38 cellular contexts compared by ENCODE assay signal in genomic region chr2:63721082-63721424, GRCh38.
A peak's percentile ranks its signal among the peaks of the same experiment; 100 is the strongest.
DNase-seq lines count a peak whose midpoint lies in the region; ATAC-seq, FAIRE-seq and TF ChIP-seq lines count a peak whose summit lies in the region.
"Had no signal": no experiment of that assay in that cellular context is flagged by ENCODE, and none has a peak within 500 bp of the region (broad histone marks: within the 10 kb centered on the region; RNA-seq: fewer than 3 reads in every experiment).

No MANE protein-coding gene starts in this region.

- H3K4me2 ChIP-seq in endothelial cell of umbilical vein (ENCODE audit: insufficient read depth, low read length) = no peak overlapping the region
- H3K4me2 ChIP-seq: smooth muscle cell had no signal

- no peaks in the 10 kb centered on the region for H3K9me1 ChIP-seq in endothelial cell of umbilical vein (replicated peaks; ENCODE audit: control insufficient read depth, extremely low read depth, insufficient read depth, low read length)

- H2AFZ ChIP-seq in endothelial cell of umbilical vein (ENCODE audit: low read depth, low read length) = no peak overlapping the region
- H2AFZ ChIP-seq: parathyroid adenoma had no signal

- ATAC-seq in activated naive CD4-positive, alpha-beta T cell treated with anti-CD3 and anti-CD28 coated beads, Interleukin-2, amount 50 U/mL, for 72 hours = no peak
- no peak for ATAC-seq in HG02970 (IDR thresholded peaks at IDR 0.05; ENCODE audit: low FRiP score, unreplicated experiment)
- ATAC-seq: left lung; stimulated activated naive CD8-positive, alpha-beta T cell treated with anti-CD3 and anti-CD28 coated beads, Interleukin-15, Interleukin-2, amounts not matched to agents 100 U/mL and 50 U/mL, for 24 hours had no signal

- H4K20me1 ChIP-seq in endothelial cell of umbilical vein (replicated peaks; ENCODE audit: control insufficient read depth, extremely low read depth, insufficient read depth, low read length) = no peaks in the 10 kb centered on the region

- peak; percentile 69 for DNase-seq in DMS53 (lab: John Stamatoyannopoulos, UW)
- DNase-seq in DMS53 treated with DMSO at 0.1 percent for 48 hours (lab: John Stamatoyannopoulos, UW; ENCODE audit: unreplicated experiment) = no peak
- peak; percentile 41 for DNase-seq in NCI-H748 treated with DMSO at 0.1 percent for 48 hours (lab: John Stamatoyannopoulos, UW)
- no peak for DNase-seq in endothelial cell of umbilical vein (ENCODE audit: low read depth, low spot score)
- no peak for DNase-seq in activated naive CD4-positive, alpha-beta T cell treated with anti-CD3 and anti-CD28 coated beads, Interleukin-2, amount 50 U/mL, for 72 hours (ENCODE audit: low spot score in 2 of 2)
- DNase-seq in coronary artery (ENCODE audit: low spot score) = no peak
- DNase-seq: activated CD4-positive, alpha-beta T cell treated with anti-CD3 and anti-CD28 coated beads for 4 hours; activated effector memory CD4-positive, alpha-beta T cell treated with anti-CD3 and anti-CD28 coated beads, Interleukin-2, amount 50 U/mL, for 16 hours; activated naive CD8-positive, alpha-beta T cell treated with anti-CD3 and anti-CD28 coated beads, Interleukin-2, amount 10 ng/mL, durations not matched to agents 7 days and 5 days; activated T-cell treated with anti-CD3 and anti-CD28 coated beads for 4 hours; CD4-positive, CD25-positive, alpha-beta regulatory T cell; effector CD8-positive, alpha-beta T cell; EL; hypothalamus; Kasumi-1; left lung; mesenchymal stem cell; MV-4-11; NCI-H2171 treated with DMSO at 0.1 percent for 48 hours; NCI-H526 treated with DMSO at 0.1 percent for 48 hours; SHP77 treated with DMSO at 0.1 percent for 48 hours; stimulated activated naive CD8-positive, alpha-beta T cell treated with anti-CD3 and anti-CD28 coated beads, Interleukin-15, Interleukin-2, amounts not matched to agents 100 U/mL and 50 U/mL, for 24 hours; SW 1271; T1000; WERI-Rb-1 had no signal

- H3K4me1 ChIP-seq in endothelial cell of umbilical vein (ENCODE audit: control insufficient read depth, extremely low read depth, insufficient read depth, low read length) (no peaks in the 10 kb centered on the region), subcutaneous abdominal adipose tissue (ENCODE audit: control insufficient read depth in 5 of 5, insufficient read depth in 5 of 5, low read length in 5 of 5) (peaks cover 0 to 13% (median 0%) of the 10 kb centered on the region in 5 donors)
- H3K4me1 ChIP-seq: ascending aorta, left lung, parathyroid adenoma had no signal

- H3K9me3 ChIP-seq in endothelial cell of umbilical vein (replicated peaks; ENCODE audit: control insufficient read depth, insufficient read depth, low read length) (no peaks in the 10 kb centered on the region), subcutaneous abdominal adipose tissue (ENCODE audit: control insufficient read depth in 5 of 5, low read length in 5 of 5) (no peaks in the 10 kb centered on the region)
- H3K9me3 ChIP-seq: ascending aorta, left lung, thoracic aorta had no signal

- H3K27ac ChIP-seq in endothelial cell of umbilical vein (ENCODE audit: insufficient read depth, low read depth, low read length) (no peak overlapping the region), subcutaneous abdominal adipose tissue (ENCODE audit: low read depth, low read length) (peak overlapping the region; percentile 77), coronary artery (no peak overlapping the region)
- H3K27ac ChIP-seq: 22Rv1, ascending aorta, cardiac muscle cell, epithelial cell of prostate, left lung, parathyroid adenoma, thoracic aorta, WERI-Rb-1 had no signal

- TF ChIP-seq CTCF in endothelial cell of umbilical vein (IDR thresholded peaks at IDR 0.05; ENCODE audit: extremely low read depth in 1 of 2, insufficient read depth in 1 of 2, low read depth in 1 of 2, low read length in 2 of 2) (no peak), coronary artery (IDR thresholded peaks at IDR 0.05) (no peak)

- H3K36me3 Mint-ChIP-seq in activated naive CD4-positive, alpha-beta T cell treated with anti-CD3 and anti-CD28 coated beads, Interleukin-2, amount 50 U/mL, for 72 hours = peaks cover 0 to 5% of the 10 kb centered on the region in 2 donors
- H3K36me3 Mint-ChIP-seq: CD4-positive, CD25-positive, alpha-beta regulatory T cell had no signal

- no peaks in the 10 kb centered on the region for H3K79me2 ChIP-seq in endothelial cell of umbilical vein (ENCODE audit: control insufficient read depth, insufficient read depth, low read length)
- H3K79me2 ChIP-seq: parathyroid adenoma had no signal

- CTCF ChIA-PET in endothelial cell of umbilical vein (lab: Charles Lee) = interaction anchor here (1.1 kb wide), 1 partner anchor 22 kb away, joined by 6 read pairs; no protein-coding TSS in a partner anchor

- FAIRE-seq in endothelial cell of umbilical vein (lab: Jason Lieb, UNC) = peak; percentile 48
- FAIRE-seq: colon, H54, RCC 7860 had no signal

- no TSS peak for BruUV-seq in endothelial cell of umbilical vein (replicated peaks; lab: Mats Ljungman, UMichigan)

- intact Hi-C loops in endothelial cell of umbilical vein (cut with micrococcal nuclease) = no loop called here

- H3K9ac ChIP-seq in endothelial cell of umbilical vein (replicated peaks; ENCODE audit: extremely low read depth, insufficient read depth, low read length) = no peak overlapping the region
- peak overlapping the region in 1 of 5 donors; percentile 10 for H3K9ac ChIP-seq in subcutaneous abdominal adipose tissue (ENCODE audit: low read length in 5 of 5)
- H3K9ac ChIP-seq: parathyroid adenoma had no signal

- TF ChIP-seq POLR2A in endothelial cell of umbilical vein (IDR thresholded peaks at IDR 0.05; ENCODE audit: low read depth, low read length) = no peak

- dilution Hi-C loops in endothelial cell of umbilical vein (cut with MboI; ENCODE audit: extremely low pct_ligation_motif_present, low sequenced_read_pairs) = no loop called here

- H3K27ac Mint-ChIP-seq in activated naive CD4-positive, alpha-beta T cell treated with anti-CD3 and anti-CD28 coated beads, Interleukin-2, amount 50 U/mL, for 72 hours = no peak overlapping the region
- H3K27ac Mint-ChIP-seq: activated naive CD8-positive, alpha-beta T cell treated with anti-CD3 and anti-CD28 coated beads, Interleukin-2, amount 10 ng/mL, durations not matched to agents 7 days and 5 days; CD4-positive, CD25-positive, alpha-beta regulatory T cell had no signal

- POLR2A ChIA-PET in endothelial cell of umbilical vein (lab: Charles Lee) = no interaction called here

- H3K27me3 ChIP-seq in endothelial cell of umbilical vein (ENCODE audit: control insufficient read depth in 2 of 2, insufficient read depth in 2 of 2, low read length in 2 of 2) = no peaks in the 10 kb centered on the region
- H3K27me3 ChIP-seq in subcutaneous abdominal adipose tissue (ENCODE audit: control insufficient read depth in 5 of 5, insufficient read depth in 4 of 5, low read length in 5 of 5) = no peaks in the 10 kb centered on the region
- H3K27me3 ChIP-seq: ascending aorta, cardiac muscle cell, left lung had no signal

- H3K9me3 Mint-ChIP-seq in activated naive CD4-positive, alpha-beta T cell treated with anti-CD3 and anti-CD28 coated beads, Interleukin-2, amount 50 U/mL, for 72 hours = peaks cover 3 to 4% of the 10 kb centered on the region in 2 donors
- H3K9me3 Mint-ChIP-seq: neural crest cell had no signal

- H3K4me3 ChIP-seq in endothelial cell of umbilical vein (replicated peaks in 1 of 3; ENCODE audit: insufficient read depth in 1 of 3, low read depth in 1 of 3, low read length in 3 of 3) (no peak overlapping the region), subcutaneous abdominal adipose tissue (ENCODE audit: low read depth in 1 of 5, low read length in 5 of 5) (no peak overlapping the region), coronary artery (no peak overlapping the region)
- H3K4me3 ChIP-seq: ascending aorta, cardiac muscle cell, left lung, smooth muscle cell, thoracic aorta had no signal

- no peaks in the 10 kb centered on the region for H3K36me3 ChIP-seq in endothelial cell of umbilical vein (ENCODE audit: control insufficient read depth in 2 of 2, extremely low read depth in 1 of 2, insufficient read depth in 2 of 2, low read length in 2 of 2)
- peaks cover 0 to 10% (median 0%) of the 10 kb centered on the region in 5 donors for H3K36me3 ChIP-seq in subcutaneous abdominal adipose tissue (ENCODE audit: control insufficient read depth in 5 of 5, insufficient read depth in 5 of 5, low read length in 5 of 5)
- H3K36me3 ChIP-seq: ascending aorta, cardiac muscle cell, left lung, thoracic aorta, WERI-Rb-1 had no signal

TF ChIP-seq in endothelial cell of umbilical vein, 7 proteins besides CTCF, POLR2A, EP300 and RAD21:
- TF ChIP-seq FOS (IDR thresholded peaks at IDR 0.05; ENCODE audit: borderline replicate concordance, insufficient read depth, low read length) = no peak
- TF ChIP-seq POLR2AphosphoS5 (IDR thresholded peaks at IDR 0.05; ENCODE audit: insufficient read depth, low read depth, low read length) = no peak
- no peak for TF ChIP-seq JUN (IDR thresholded peaks at IDR 0.05; ENCODE audit: borderline replicate concordance, insufficient read depth, insufficient read length, low read depth)
- TF ChIP-seq GATA2 (IDR thresholded peaks at IDR 0.05; ENCODE audit: insufficient read depth, insufficient read length, low read depth, low read length) = no peak

Comparison
In these comparisons a context has a peak if more than half of its experiments do, and no peak if none do; other contexts are left out.
1. DNase-seq: peak in DMS53 (single experiment) and NCI-H748 treated with DMSO at 0.1 percent for 48 hours (single experiment); none in DMS53 treated with DMSO at 0.1 percent for 48 hours (single experiment), endothelial cell of umbilical vein (single experiment), activated naive CD4-positive, alpha-beta T cell treated with anti-CD3 and anti-CD28 coated beads, Interleukin-2, amount 50 U/mL, for 72 hours (0 of 2) and coronary artery (single experiment).